ENCODE assay signal across 1 cellular context in genomic region chr18:65788373-65788772, GRCh38.
TF ChIP-seq lines count a peak whose summit lies in the region.

No MANE protein-coding gene starts in this region.

TF ChIP-seq in K562, 482 proteins besides CTCF, POLR2A, EP300 and RAD21 (continued from another document):
- TF ChIP-seq ELK3 (CRISPR knock-in tag; IDR thresholded peaks at IDR 0.05), result no peak
